ENCODE assay signal across 17 cellular contexts in genomic region chr20:47120346-47120745, GRCh38.
DNase-seq lines count a peak whose midpoint lies in the region; ATAC-seq, FAIRE-seq and TF ChIP-seq lines count a peak whose summit lies in the region.
"Had no signal": no experiment of that assay in that cellular context is flagged by ENCODE, and none has a peak within 500 bp of the region (broad histone marks: within the 10 kb centered on the region; RNA-seq: fewer than 3 reads in every experiment).

No MANE protein-coding gene starts in this region.

- FAIRE-seq in kidney (lab: Jason Lieb, UNC), result no peak
- FAIRE-seq: H54 had no signal

- H2AFZ ChIP-seq in Karpas-422 (ENCODE audit: low read length), result no peak overlapping the region
- H2AFZ ChIP-seq: GM23338 had no signal

- no peaks in the 10 kb centered on the region for H4K20me1 ChIP-seq in Karpas-422 (ENCODE audit: insufficient read depth, low read depth, low read length)
- H4K20me1 ChIP-seq: BLaER1 had no signal

- no peak for TF ChIP-seq CTCF in kidney (IDR thresholded peaks at IDR 0.05; ENCODE audit: borderline replicate concordance, extremely low read depth, insufficient read depth)
- no peak for TF ChIP-seq CTCF in sigmoid colon (IDR thresholded peaks at IDR 0.05)

- H3K9me3 ChIP-seq in kidney (ENCODE audit: control insufficient read depth in 1 of 2, low read length in 2 of 2) (no peaks in the 10 kb centered on the region), sigmoid colon (no peaks in the 10 kb centered on the region), Karpas-422 (ENCODE audit: low read length) (no peaks in the 10 kb centered on the region)
- no peaks in the 10 kb centered on the region for H3K9me3 ChIP-seq in CD4-positive, alpha-beta memory T cell (ENCODE audit: control insufficient read depth in 1 of 2, low read length in 2 of 2)
- H3K9me3 ChIP-seq: BLaER1 had no signal

- peaks cover 19 to 26% of the 10 kb centered on the region in 2 donors for H3K27me3 Mint-ChIP-seq in CD4-positive, alpha-beta memory T cell
- peaks cover 22% of the 10 kb centered on the region for H3K27me3 Mint-ChIP-seq in activated naive CD4-positive, alpha-beta T cell treated with anti-CD3 and anti-CD28 coated beads, Interleukin-2, amount 10 ng/mL, durations not matched to agents 7 days and 5 days

- no peak overlapping the region for H3K4me2 ChIP-seq in Karpas-422 (ENCODE audit: low read depth, low read length, poor library complexity, severe bottlenecking)
- H3K4me2 ChIP-seq: BLaER1, GM23338 had no signal

- H3K4me3 ChIP-seq in kidney (ENCODE audit: low read length in 2 of 2) (no peak overlapping the region), sigmoid colon (no peak overlapping the region), Karpas-422 (ENCODE audit: low read length) (no peak overlapping the region)
- H3K4me3 ChIP-seq in CD4-positive, alpha-beta memory T cell (ENCODE audit: low read length in 2 of 2), result no peak overlapping the region
- H3K4me3 ChIP-seq: BLaER1, GM23338 had no signal

- H3K9ac ChIP-seq in kidney (ENCODE audit: low read length in 2 of 2), result no peak overlapping the region
- H3K9ac ChIP-seq in Karpas-422 (ENCODE audit: low read length), result no peak overlapping the region
- H3K9ac ChIP-seq: BLaER1 had no signal

- H3K4me1 Mint-ChIP-seq in CD4-positive, alpha-beta memory T cell, result no peaks in the 10 kb centered on the region
- H3K4me1 Mint-ChIP-seq in activated naive CD4-positive, alpha-beta T cell treated with anti-CD3 and anti-CD28 coated beads, Interleukin-2, amount 10 ng/mL, durations not matched to agents 7 days and 5 days, result no peaks in the 10 kb centered on the region

- H3K27ac ChIP-seq in kidney (ENCODE audit: low read depth in 2 of 2, low read length in 2 of 2), result no peak overlapping the region
- no peak overlapping the region for H3K27ac ChIP-seq in sigmoid colon
- H3K27ac ChIP-seq in CD4-positive, alpha-beta memory T cell (ENCODE audit: low read depth, low read length), result no peak overlapping the region
- H3K27ac ChIP-seq in Karpas-422 (ENCODE audit: low read length), result no peak overlapping the region
- H3K27ac ChIP-seq: BLaER1 had no signal

- H3K9me3 Mint-ChIP-seq in CD4-positive, alpha-beta memory T cell, result peaks cover 0 to 3% (median under 1%) of the 10 kb centered on the region in 8 donors
- H3K9me3 Mint-ChIP-seq in activated naive CD4-positive, alpha-beta T cell treated with anti-CD3 and anti-CD28 coated beads, Interleukin-2, amount 10 ng/mL, durations not matched to agents 7 days and 5 days, result no peaks in the 10 kb centered on the region
- H3K9me3 Mint-ChIP-seq: CD8-positive, alpha-beta T cell; GM23338 had no signal

- intact Hi-C loops in cardiac septum (cut with DNase I), result no loop called here
- intact Hi-C loops in Right ventricle myocardium superior (cut with DNase I), result no loop called here
- intact Hi-C loops in kidney (cut with DNase I), result no loop called here
- intact Hi-C loops in sigmoid colon (cut with DNase I), result no loop called here
- intact Hi-C loops in CD4-positive, alpha-beta memory T cell (cut with micrococcal nuclease), result no loop called here

- no peaks in the 10 kb centered on the region for H3K9me2 ChIP-seq in Karpas-422 (replicated peaks; ENCODE audit: insufficient read depth, low read length)

- CTCF ChIA-PET in CD4-positive, alpha-beta memory T cell (lab: Charles Lee; ENCODE audit: partially characterized antibody), result no interaction called here
- CTCF ChIA-PET in activated naive CD4-positive, alpha-beta T cell treated with anti-CD3 and anti-CD28 coated beads, Interleukin-2, amount 10 ng/mL, durations not matched to agents 7 days and 5 days (lab: Charles Lee), result no interaction called here

- DNase-seq in cardiac septum (ENCODE audit: low spot score), result peak; percentile 62
- DNase-seq in Right ventricle myocardium superior, result no peak
- DNase-seq in kidney, result peak; percentile 64
- peak; percentile 56 for DNase-seq in sigmoid colon
- DNase-seq in CD4-positive, alpha-beta memory T cell, result no peak
- no peak for DNase-seq in activated naive CD4-positive, alpha-beta T cell treated with anti-CD3 and anti-CD28 coated beads, Interleukin-2, amount 10 ng/mL, durations not matched to agents 7 days and 5 days
- DNase-seq in Karpas-422, result no peak
- DNase-seq: 8988T; Calu3; CD8-positive, alpha-beta T cell; DMS79 treated with DMSO at 0.1 percent for 48 hours; GF-D8; HCEC 1CT had no signal

- POLR2A ChIA-PET in CD4-positive, alpha-beta memory T cell (lab: Charles Lee; ENCODE audit: partially characterized antibody), result no interaction called here

- no peak overlapping the region for H3K27ac Mint-ChIP-seq in CD4-positive, alpha-beta memory T cell
- H3K27ac Mint-ChIP-seq in activated naive CD4-positive, alpha-beta T cell treated with anti-CD3 and anti-CD28 coated beads, Interleukin-2, amount 10 ng/mL, durations not matched to agents 7 days and 5 days, result no peak overlapping the region
- H3K27ac Mint-ChIP-seq: CD8-positive, alpha-beta T cell; GM23338 had no signal

- H3K36me3 ChIP-seq in kidney (ENCODE audit: control insufficient read depth in 1 of 2, insufficient read depth in 2 of 2, low read length in 2 of 2) (no peaks in the 10 kb centered on the region), sigmoid colon (no peaks in the 10 kb centered on the region), Karpas-422 (ENCODE audit: insufficient read depth, low read length) (no peaks in the 10 kb centered on the region)
- no peaks in the 10 kb centered on the region for H3K36me3 ChIP-seq in CD4-positive, alpha-beta memory T cell (ENCODE audit: insufficient read depth, low read length)
- H3K36me3 ChIP-seq: BLaER1 had no signal

- H3K4me3 Mint-ChIP-seq in CD4-positive, alpha-beta memory T cell, result no peak overlapping the region
- H3K4me3 Mint-ChIP-seq in activated naive CD4-positive, alpha-beta T cell treated with anti-CD3 and anti-CD28 coated beads, Interleukin-2, amount 10 ng/mL, durations not matched to agents 7 days and 5 days, result no peak overlapping the region
- H3K4me3 Mint-ChIP-seq: CD14-positive monocyte; CD8-positive, alpha-beta T cell; GM23338 had no signal

- 87 to 93% methylated on average over 7 of the region's 7 CpGs for WGBS in sigmoid colon, 2 donors

- H3K36me3 Mint-ChIP-seq in CD4-positive, alpha-beta memory T cell, result no peaks in the 10 kb centered on the region
- H3K36me3 Mint-ChIP-seq in activated naive CD4-positive, alpha-beta T cell treated with anti-CD3 and anti-CD28 coated beads, Interleukin-2, amount 10 ng/mL, durations not matched to agents 7 days and 5 days, result no peaks in the 10 kb centered on the region
- H3K36me3 Mint-ChIP-seq: CD8-positive, alpha-beta T cell had no signal

- H3K79me2 ChIP-seq in Karpas-422 (ENCODE audit: low read length), result no peaks in the 10 kb centered on the region

- TF ChIP-seq EP300 in sigmoid colon (IDR thresholded peaks at IDR 0.05), result no peak

- no peak for ATAC-seq in Right ventricle myocardium superior (ENCODE audit: poor library complexity)
- ATAC-seq: CD8-positive, alpha-beta T cell; GM23338 had no signal

- TF ChIP-seq POLR2A in sigmoid colon (IDR thresholded peaks at IDR 0.05), result no peak

- H3K4me1 ChIP-seq in kidney (ENCODE audit: control insufficient read depth in 1 of 2, insufficient read depth in 1 of 2, low read depth in 1 of 2, low read length in 2 of 2) (peaks cover 0 to 3% of the 10 kb centered on the region in 2 donors), sigmoid colon (peaks cover 0 to 28% (median 18%) of the 10 kb centered on the region in 4 donors), Karpas-422 (ENCODE audit: low read length) (no peaks in the 10 kb centered on the region)
- no peaks in the 10 kb centered on the region for H3K4me1 ChIP-seq in CD4-positive, alpha-beta memory T cell (ENCODE audit: insufficient read depth, low read length)
- H3K4me1 ChIP-seq: BLaER1 had no signal

- H3K27me3 ChIP-seq in sigmoid colon, result no peaks in the 10 kb centered on the region
- H3K27me3 ChIP-seq in CD4-positive, alpha-beta memory T cell (ENCODE audit: insufficient read depth, low read length), result no peaks in the 10 kb centered on the region
- H3K27me3 ChIP-seq in Karpas-422 (ENCODE audit: low read length), result no peaks in the 10 kb centered on the region
- H3K27me3 ChIP-seq: BLaER1 had no signal

Comparison
In these comparisons a context has a peak if more than half of its experiments do, and no peak if none do; other contexts are left out.
1. DNase-seq: peak in cardiac septum (single experiment), kidney (single experiment) and sigmoid colon (single experiment); none in Right ventricle myocardium superior (single experiment), CD4-positive, alpha-beta memory T cell (0 of 5), activated naive CD4-positive, alpha-beta T cell treated with anti-CD3 and anti-CD28 coated beads, Interleukin-2, amount 10 ng/mL, durations not matched to agents 7 days and 5 days (single experiment) and Karpas-422 (single experiment).